ENCODE assay signal across 8 cellular contexts in the genomic region with DNA sequence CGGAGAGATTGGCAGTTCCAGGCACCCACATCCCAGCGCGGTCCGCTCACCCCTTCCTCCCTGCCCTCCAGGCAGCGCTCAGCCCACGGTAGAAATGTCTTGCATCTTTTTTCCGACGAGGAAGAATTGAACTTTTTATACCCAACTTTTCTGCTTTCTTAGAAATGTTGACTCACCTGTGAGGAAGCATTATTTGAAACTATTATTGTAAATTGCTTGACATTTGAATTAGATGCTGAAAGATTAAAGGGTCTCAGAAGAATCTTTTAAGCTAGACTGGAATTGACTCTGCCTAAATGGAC. TPM values are rescaled to one million over a fixed set of nuclear protein-coding genes. Genes with fewer than 3 reads are reported as not detected.
DNase-seq lines count a peak whose midpoint lies in the region; ATAC-seq and TF ChIP-seq lines count a peak whose summit lies in the region.

No MANE protein-coding gene starts in this region.

- no peak overlapping the region for H2BK15ac ChIP-seq in mesenchymal stem cell (ENCODE audit: low read depth, poor library complexity, severe bottlenecking)

- WGBS in heart left ventricle, 4 donors: 1 to 4% (median 2%) methylated on average over 8 of the region's 8 CpGs
- 1 to 3% methylated on average over 8 of the region's 8 CpGs for WGBS in body of pancreas, 2 donors
- 0% methylated on average over 5 of the region's 8 CpGs for WGBS in mesenchymal stem cell
- 2 to 4% methylated on average over 5 to 8 of the region's 8 CpGs for WGBS in upper lobe of left lung, 2 donors

- H3K79me1 ChIP-seq in mesenchymal stem cell (replicated peaks; ENCODE audit: low read length, poor library complexity, severe bottlenecking): peaks cover 2% of the 10 kb centered on the region

- peak in 2 of 12 donors; percentile 2 to 32 for TF ChIP-seq CTCF in heart left ventricle (IDR thresholded peaks at IDR 0.05)
- TF ChIP-seq CTCF in body of pancreas (IDR thresholded peaks at IDR 0.05): no peak
- no peak for TF ChIP-seq CTCF in upper lobe of left lung (IDR thresholded peaks at IDR 0.05)

- H2AK5ac ChIP-seq in mesenchymal stem cell (ENCODE audit: low read length, severe bottlenecking): no peak overlapping the region

- H3K23ac ChIP-seq in mesenchymal stem cell (ENCODE audit: low read length in 2 of 2): no peak overlapping the region

- TF ChIP-seq EP300 in upper lobe of left lung (IDR thresholded peaks at IDR 0.05): no peak

- H4K91ac ChIP-seq in mesenchymal stem cell (ENCODE audit: low read length): no peak overlapping the region

- H3K36me3 ChIP-seq in heart left ventricle (no peaks in the 10 kb centered on the region), body of pancreas (replicated peaks in 1 of 2; ENCODE audit: insufficient read depth in 1 of 2, low read depth in 2 of 2) (no peaks in the 10 kb centered on the region), mesenchymal stem cell (ENCODE audit: control insufficient read depth in 1 of 2, insufficient read depth in 2 of 2, low read depth in 1 of 2, low read length in 2 of 2) (peaks cover 0 to 3% of the 10 kb centered on the region in 2 experiments), upper lobe of left lung (no peaks in the 10 kb centered on the region)

- peak overlapping the region; percentile 89 for H3K4me2 ChIP-seq in mesenchymal stem cell (ENCODE audit: low read length, poor library complexity, severe bottlenecking)

- H3K18ac ChIP-seq in mesenchymal stem cell (ENCODE audit: low read depth in 1 of 2, low read length in 2 of 2): no peak overlapping the region

- H2AFZ ChIP-seq in mesenchymal stem cell (ENCODE audit: low read depth, low read length): no peak overlapping the region

- no peak overlapping the region for H2BK5ac ChIP-seq in mesenchymal stem cell (ENCODE audit: low read depth, low read length, poor library complexity, severe bottlenecking)

- H4K8ac ChIP-seq in mesenchymal stem cell (ENCODE audit: low read length): peak overlapping the region; percentile 95

- H2BK120ac ChIP-seq in mesenchymal stem cell (ENCODE audit: low read depth, low read length): no peak overlapping the region

- H3K4ac ChIP-seq in mesenchymal stem cell (ENCODE audit: low read depth in 1 of 2, low read length in 2 of 2): peak overlapping the region in 1 of 2 experiments; percentile 32

- H3K27me3 ChIP-seq in heart left ventricle (no peaks in the 10 kb centered on the region), body of pancreas (no peaks in the 10 kb centered on the region), mesenchymal stem cell (ENCODE audit: control insufficient read depth in 1 of 2, insufficient read depth in 1 of 2, low read length in 2 of 2) (peaks cover 0 to 28% of the 10 kb centered on the region in 2 experiments), upper lobe of left lung (peaks cover 0 to 3% (median 0%) of the 10 kb centered on the region in 4 donors)

- peak overlapping the region in 1 of 2 experiments; percentile 9 for H3K14ac ChIP-seq in mesenchymal stem cell (ENCODE audit: low read length in 2 of 2)

- H3K9ac ChIP-seq in mesenchymal stem cell (ENCODE audit: low read length): peak overlapping the region; percentile 71

- H2BK12ac ChIP-seq in mesenchymal stem cell (ENCODE audit: low read length in 2 of 2): peak overlapping the region in 1 of 2 experiments; percentile 92

- no peak for TF ChIP-seq POLR2A in heart left ventricle (IDR thresholded peaks at IDR 0.05)
- TF ChIP-seq POLR2A in body of pancreas (IDR thresholded peaks at IDR 0.05): no peak
- TF ChIP-seq POLR2A in upper lobe of left lung (IDR thresholded peaks at IDR 0.05): no peak

- ATAC-seq in heart left ventricle (no peak), Right ventricle myocardium inferior (no peak), body of pancreas (no peak), upper lobe of left lung (ENCODE audit: low FRiP score in 2 of 2) (no peak), HG03571 (IDR thresholded peaks at IDR 0.05; ENCODE audit: unreplicated experiment) (no peak)

- H3K4me1 ChIP-seq in heart left ventricle (peaks cover 0 to 44% (median 24%) of the 10 kb centered on the region in 12 donors), body of pancreas (peaks cover 18% of the 10 kb centered on the region), mesenchymal stem cell (ENCODE audit: control insufficient read depth, insufficient read depth, low read depth, low read length) (no peaks in the 10 kb centered on the region), upper lobe of left lung (peaks cover 20 to 40% (median 29%) of the 10 kb centered on the region in 4 donors)

- H3K4me3 ChIP-seq in heart left ventricle (peak overlapping the region; percentile 68 to 96 (median 90)), body of pancreas (peak overlapping the region in 1 of 2 donors; percentile 68), mesenchymal stem cell (ENCODE audit: insufficient read depth in 1 of 2, low read depth in 1 of 2, low read length in 2 of 2) (peak overlapping the region; percentile 75 to 92), upper lobe of left lung (peak overlapping the region; percentile 84 to 95 (median 86))

- intact Hi-C loops in heart left ventricle (cut with DNase I): loop anchor here in 9 of 10 donors (2.0 to 10.0 kb wide), 11 partner anchors 174 to 876 kb away; a partner anchor contains a TSS
- intact Hi-C loops in Right ventricle myocardium inferior (cut with DNase I): loop anchor here (5.0 kb wide), 3 partner anchors 176 to 541 kb away; a partner anchor contains a TSS
- intact Hi-C loops in body of pancreas (cut with DNase I): loop anchor here (10.0 kb wide), 2 partner anchors 314 to 394 kb away; no protein-coding TSS in a partner anchor

- H3K9me3 ChIP-seq in heart left ventricle (no peaks in the 10 kb centered on the region), body of pancreas (no peaks in the 10 kb centered on the region), mesenchymal stem cell (ENCODE audit: control insufficient read depth, low read length) (no peaks in the 10 kb centered on the region), upper lobe of left lung (no peaks in the 10 kb centered on the region)

- no peak for DNase-seq in heart left ventricle
- no peak for DNase-seq in Right ventricle myocardium inferior (ENCODE audit: missing footprints)
- no peak for DNase-seq in body of pancreas
- no peak for DNase-seq in mesenchymal stem cell
- no peak for DNase-seq in upper lobe of left lung
- DNase-seq in DMS153 treated with DMSO at 0.1 percent for 48 hours (lab: John Stamatoyannopoulos, UW; ENCODE audit: unreplicated experiment): no peak
- no peak for DNase-seq in AG08395 (ENCODE audit: low spot score)

- peak overlapping the region; percentile 78 to 98 (median 94) for H3K27ac ChIP-seq in heart left ventricle
- H3K27ac ChIP-seq in body of pancreas: peak overlapping the region in 3 of 4 donors; percentile 76 to 85 (median 81)
- H3K27ac ChIP-seq in mesenchymal stem cell (ENCODE audit: low read length, poor library complexity, severe bottlenecking): peak overlapping the region; percentile 90
- H3K27ac ChIP-seq in upper lobe of left lung: peak overlapping the region; percentile 86 to 95 (median 92)

RNA-seq across cellular contexts. Expression of a gene that starts 0.9 kb away (rescaled TPM):
- total RNA-seq in heart left ventricle: 100 to 1,000 TPM in 5 of 9 donors, 10 to 100 TPM in 4; 70.8 to 148 (median 102) TPM
- 100 to 1,000 TPM in 1 of 2 donors, 10 to 100 TPM in 1; 18.1 to 103 TPM for polyA plus RNA-seq in heart left ventricle
- total RNA-seq in Right ventricle myocardium inferior: 120 TPM
- total RNA-seq in body of pancreas: 1 to 10 TPM; 5.6 to 8.6 TPM
- 10.2 TPM for polyA plus RNA-seq in mesenchymal stem cell (2013, experiment 1 of 2)
- polyA plus RNA-seq in mesenchymal stem cell (2013, experiment 2 of 2): 9.6 TPM
- total RNA-seq in upper lobe of left lung: 10 to 100 TPM; 23.3 to 51.3 (median 34.2) TPM
